In the genomic region with DNA sequence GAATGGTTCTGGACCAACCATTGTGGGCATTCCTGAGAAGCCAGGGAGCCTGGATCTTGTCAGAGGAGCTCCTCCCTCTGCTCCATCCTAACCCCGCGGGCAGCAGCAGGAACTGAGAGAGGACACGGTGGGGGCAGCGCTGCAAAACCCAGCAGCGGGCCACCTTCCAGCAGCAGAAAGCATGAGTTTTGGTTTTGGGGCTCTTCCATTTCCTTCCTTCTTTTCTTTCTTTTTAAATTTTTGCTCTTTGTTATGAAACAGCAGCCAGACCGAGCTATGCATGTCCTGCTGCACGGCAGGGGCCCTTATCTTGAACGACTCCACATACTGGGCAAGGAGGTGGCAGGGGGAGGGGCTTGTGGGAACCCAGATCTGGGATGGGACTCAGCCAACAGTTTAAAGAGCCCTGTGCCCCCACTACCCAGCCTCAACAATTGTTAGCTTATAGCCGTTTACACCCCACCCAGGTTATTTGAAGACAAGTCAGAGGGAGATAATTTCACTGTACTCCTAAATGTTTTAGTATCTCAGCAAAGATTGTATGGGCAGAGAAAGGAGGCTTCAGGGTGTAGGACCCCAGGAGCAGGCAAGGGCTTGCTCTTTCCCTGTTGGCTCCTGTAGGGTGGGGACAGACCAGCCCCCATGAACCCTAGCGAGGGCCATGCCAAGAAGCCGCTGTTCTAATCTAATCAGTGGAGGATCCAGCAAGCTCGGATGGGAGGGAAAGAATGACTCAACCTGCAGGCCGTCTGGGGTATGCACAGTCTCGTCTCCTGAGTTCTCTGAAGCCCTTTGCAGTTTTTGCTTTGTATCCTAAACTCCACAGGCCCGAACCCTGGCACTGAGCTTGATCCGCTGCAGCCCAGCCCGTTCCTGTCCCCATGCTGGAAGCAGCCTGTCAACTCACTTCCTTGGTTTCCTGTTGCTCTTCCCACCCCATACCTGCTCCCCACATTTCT, we compare ENCODE assay signal across 8 cellular contexts.
A peak's percentile ranks its signal among the peaks of the same experiment; 100 is the strongest.
DNase-seq lines count a peak whose midpoint lies in the region; ATAC-seq and TF ChIP-seq lines count a peak whose summit lies in the region.

No MANE protein-coding gene starts in this region.

- no peaks in the 10 kb centered on the region for H4K20me1 ChIP-seq in KMS-11 (ENCODE audit: insufficient read depth)

- peak; percentile 63 for ATAC-seq in activated CD8-positive, alpha-beta memory T cell treated with anti-CD3 and anti-CD28 coated beads, Interleukin-2, amount 10 ng/mL, durations not matched to agents 7 days and 5 days
- ATAC-seq in gastroesophageal sphincter, result peak; percentile 54

- 2% methylated on average over 10 to 17 of the region's 17 CpGs for WGBS in gastroesophageal sphincter (ENCODE audit: low coverage in 1 of 2), 2 donors

- H3K27ac ChIP-seq in CD4-positive, alpha-beta memory T cell (ENCODE audit: low read depth, low read length), result peak overlapping the region; percentile 70
- H3K27ac ChIP-seq in KMS-11 (peak overlapping the region; percentile 98), gastroesophageal sphincter (peak overlapping the region; percentile 70 to 100 (median 99)), parathyroid adenoma (peak overlapping the region; percentile 59)

- peak overlapping the region; percentile 85 for H3K9ac ChIP-seq in KMS-11
- H3K9ac ChIP-seq in parathyroid adenoma, result no peak overlapping the region

- no peak overlapping the region for H2AFZ ChIP-seq in KMS-11 (ENCODE audit: low read depth)
- H2AFZ ChIP-seq in parathyroid adenoma, result no peak overlapping the region

- POLR2A ChIA-PET in CD4-positive, alpha-beta memory T cell (lab: Charles Lee; ENCODE audit: partially characterized antibody), result interaction anchor here (0.8 to 15.1 kb wide), 6 partner anchors 11 to 42 kb away, joined by 3 to 210 read pairs (median 4); no protein-coding TSS in a partner anchor

- no peaks in the 10 kb centered on the region for H3K27me3 ChIP-seq in CD4-positive, alpha-beta memory T cell (ENCODE audit: insufficient read depth, low read length)
- no peaks in the 10 kb centered on the region for H3K27me3 ChIP-seq in KMS-11 (ENCODE audit: insufficient read depth, low read depth)
- no peaks in the 10 kb centered on the region for H3K27me3 ChIP-seq in gastroesophageal sphincter
- H3K27me3 ChIP-seq in parathyroid adenoma (ENCODE audit: control insufficient read depth, insufficient read depth, low read length), result no peaks in the 10 kb centered on the region

- peaks cover 0 to 3% (median 0%) of the 10 kb centered on the region in 8 donors for H3K9me3 Mint-ChIP-seq in CD4-positive, alpha-beta memory T cell
- no peaks in the 10 kb centered on the region for H3K9me3 Mint-ChIP-seq in activated CD8-positive, alpha-beta memory T cell treated with anti-CD3 and anti-CD28 coated beads, Interleukin-2, amount 10 ng/mL, durations not matched to agents 7 days and 5 days (ENCODE audit: low read depth)

- H3K79me2 ChIP-seq in KMS-11 (ENCODE audit: insufficient read depth, low read depth) (peaks cover 87% of the 10 kb centered on the region), parathyroid adenoma (peaks cover 61% of the 10 kb centered on the region)

- H3K4me1 Mint-ChIP-seq in CD4-positive, alpha-beta memory T cell, result peaks cover 72 to 100% (median 93%) of the 10 kb centered on the region in 4 donors
- peaks cover 91% of the 10 kb centered on the region for H3K4me1 Mint-ChIP-seq in activated CD8-positive, alpha-beta memory T cell treated with anti-CD3 and anti-CD28 coated beads, Interleukin-2, amount 10 ng/mL, durations not matched to agents 7 days and 5 days

- no peak for TF ChIP-seq POLR2A in gastroesophageal sphincter (IDR thresholded peaks at IDR 0.05)

- H3K4me2 ChIP-seq in KMS-11 (peak overlapping the region; percentile 83), parathyroid adenoma (ENCODE audit: low read length) (peak overlapping the region; percentile 32)

- TF ChIP-seq CTCF in KMS-11 (conservative IDR thresholded peaks at IDR 0.05; ENCODE audit: low read depth, low read length) (no peak), gastroesophageal sphincter (IDR thresholded peaks at IDR 0.05) (no peak), parathyroid adenoma (IDR thresholded peaks at IDR 0.05) (no peak)

- peaks cover 100% of the 10 kb centered on the region for H3K4me1 ChIP-seq in CD4-positive, alpha-beta memory T cell (ENCODE audit: insufficient read depth, low read length)
- peaks cover 88% of the 10 kb centered on the region for H3K4me1 ChIP-seq in KMS-11 (ENCODE audit: low read depth, poor library complexity, severe bottlenecking)
- peaks cover 44 to 100% (median 86%) of the 10 kb centered on the region in 3 donors for H3K4me1 ChIP-seq in gastroesophageal sphincter
- H3K4me1 ChIP-seq in parathyroid adenoma, result peaks cover 25% of the 10 kb centered on the region

- H3K36me3 Mint-ChIP-seq in CD4-positive, alpha-beta memory T cell, result peaks cover 0 to 30% of the 10 kb centered on the region in 2 donors
- peaks cover 23% of the 10 kb centered on the region for H3K36me3 Mint-ChIP-seq in activated CD8-positive, alpha-beta memory T cell treated with anti-CD3 and anti-CD28 coated beads, Interleukin-2, amount 10 ng/mL, durations not matched to agents 7 days and 5 days

- DNase-seq in CD4-positive, alpha-beta memory T cell, result peak in 1 of 5 donors; percentile 81
- peak; percentile 68 for DNase-seq in activated CD8-positive, alpha-beta memory T cell treated with anti-CD3 and anti-CD28 coated beads, Interleukin-2, amount 10 ng/mL, durations not matched to agents 7 days and 5 days
- DNase-seq in NCI-H1092 treated with DMSO at 0.1 percent for 48 hours (lab: John Stamatoyannopoulos, UW) (no peak), cerebellar nuclear complex (lab: John Stamatoyannopoulos, UW) (no peak)
- no peak for DNase-seq in NK-92 treated with Interleukin-12 subunit alpha and Interleukin-12 subunit beta, amount 100 ng/mL, for 24 hours (lab: John Stamatoyannopoulos, UW)

- no peaks in the 10 kb centered on the region for H3K27me3 Mint-ChIP-seq in CD4-positive, alpha-beta memory T cell
- H3K27me3 Mint-ChIP-seq in activated CD8-positive, alpha-beta memory T cell treated with anti-CD3 and anti-CD28 coated beads, Interleukin-2, amount 10 ng/mL, durations not matched to agents 7 days and 5 days, result no peaks in the 10 kb centered on the region

- no peaks in the 10 kb centered on the region for H3K9me3 ChIP-seq in CD4-positive, alpha-beta memory T cell (ENCODE audit: control insufficient read depth in 1 of 2, low read length in 2 of 2)
- H3K9me3 ChIP-seq in gastroesophageal sphincter (no peaks in the 10 kb centered on the region), parathyroid adenoma (ENCODE audit: control insufficient read depth, low read length) (no peaks in the 10 kb centered on the region)

- no peak for TF ChIP-seq EP300 in gastroesophageal sphincter (IDR thresholded peaks at IDR 0.05)

- intact Hi-C loops in CD4-positive, alpha-beta memory T cell (cut with micrococcal nuclease), result no loop called here

- peak overlapping the region in 1 of 2 donors; percentile 6 for H3K4me3 ChIP-seq in CD4-positive, alpha-beta memory T cell (ENCODE audit: low read length in 2 of 2)
- H3K4me3 ChIP-seq in KMS-11 (IDR thresholded peaks at IDR 0.05; ENCODE audit: insufficient read depth, low read depth, low read length) (peak overlapping the region; percentile 21), gastroesophageal sphincter (peak overlapping the region in 1 of 2 donors; percentile 19), parathyroid adenoma (ENCODE audit: low read depth, low read length) (no peak overlapping the region)

- CTCF ChIA-PET in CD4-positive, alpha-beta memory T cell (lab: Charles Lee; ENCODE audit: partially characterized antibody), result interaction anchor here (0.9 to 8.0 kb wide), 5 partner anchors 10 to 42 kb away, joined by 3 to 82 read pairs (median 5); no protein-coding TSS in a partner anchor
- CTCF ChIA-PET in activated CD8-positive, alpha-beta memory T cell treated with anti-CD3 and anti-CD28 coated beads, Interleukin-2, amount 10 ng/mL, durations not matched to agents 7 days and 5 days (lab: Charles Lee), result interaction anchor here (0.9 to 7.1 kb wide), 5 partner anchors 10 to 42 kb away, joined by 3 to 60 read pairs (median 5); no protein-coding TSS in a partner anchor

- H3K4me3 Mint-ChIP-seq in CD4-positive, alpha-beta memory T cell, result peak overlapping the region; percentile 71 to 93 (median 82)
- H3K4me3 Mint-ChIP-seq in activated CD8-positive, alpha-beta memory T cell treated with anti-CD3 and anti-CD28 coated beads, Interleukin-2, amount 10 ng/mL, durations not matched to agents 7 days and 5 days, result peak overlapping the region; percentile 51

- H3K36me3 ChIP-seq in CD4-positive, alpha-beta memory T cell (ENCODE audit: insufficient read depth, low read length), result no peaks in the 10 kb centered on the region
- no peaks in the 10 kb centered on the region for H3K36me3 ChIP-seq in KMS-11 (ENCODE audit: insufficient read depth)
- no peaks in the 10 kb centered on the region for H3K36me3 ChIP-seq in gastroesophageal sphincter
- H3K36me3 ChIP-seq in parathyroid adenoma (ENCODE audit: control insufficient read depth, insufficient read depth, low read length), result no peaks in the 10 kb centered on the region

- H3K27ac Mint-ChIP-seq in CD4-positive, alpha-beta memory T cell, result peak overlapping the region; percentile 90 to 96 (median 95)
- peak overlapping the region; percentile 82 for H3K27ac Mint-ChIP-seq in activated CD8-positive, alpha-beta memory T cell treated with anti-CD3 and anti-CD28 coated beads, Interleukin-2, amount 10 ng/mL, durations not matched to agents 7 days and 5 days
